ENCODE assay signal across 9 cellular contexts in the genomic region with DNA sequence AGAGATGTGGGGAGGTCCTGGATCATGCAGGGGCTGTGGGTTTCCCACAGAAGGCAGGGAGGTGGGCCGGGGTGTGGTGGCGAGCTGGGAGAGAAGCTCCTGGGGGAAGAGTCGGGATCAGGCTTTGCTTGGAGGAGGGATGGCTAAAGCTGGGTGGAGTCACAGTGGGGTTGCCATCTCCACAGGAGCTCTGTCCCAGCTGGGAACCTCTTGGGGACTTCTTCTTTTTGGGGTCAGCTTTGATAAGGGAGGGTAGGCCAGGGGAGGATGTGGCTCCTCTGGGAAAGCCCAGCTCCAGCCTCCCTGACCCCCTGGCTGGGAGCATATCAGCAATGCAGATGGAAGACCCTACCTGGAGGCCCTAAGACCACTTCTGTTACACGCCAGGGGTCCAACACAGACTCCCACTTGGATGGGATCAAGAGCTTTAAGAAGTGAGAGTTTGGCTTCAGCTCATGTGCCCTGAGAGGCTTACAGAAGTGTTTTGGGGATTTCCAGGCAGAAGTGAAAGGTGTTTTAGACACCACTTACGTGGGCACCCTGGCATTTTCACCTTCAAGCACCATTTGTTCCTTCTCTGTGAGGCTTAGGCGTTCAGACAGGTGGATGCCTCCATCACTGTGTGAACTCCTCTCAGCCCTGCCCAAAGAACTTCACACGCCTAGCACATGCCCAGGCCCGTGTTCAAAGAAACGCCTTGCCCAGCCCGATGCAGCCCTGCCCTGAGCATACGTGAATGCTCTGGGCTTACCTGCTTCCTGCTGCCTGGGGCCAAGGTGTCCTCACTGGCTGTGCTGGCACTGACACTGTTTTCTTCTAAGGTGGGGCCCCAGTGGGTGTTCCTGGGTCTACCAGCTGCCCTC. TPM values are rescaled to one million over a fixed set of nuclear protein-coding genes. Genes with fewer than 3 reads are reported as not detected.
DNase-seq lines count a peak whose midpoint lies in the region; ATAC-seq and TF ChIP-seq lines count a peak whose summit lies in the region.
"Had no signal": no experiment of that assay in that cellular context is flagged by ENCODE, and none has a peak within 500 bp of the region (broad histone marks: within the 10 kb centered on the region; RNA-seq: fewer than 3 reads in every experiment).

No MANE protein-coding gene starts in this region.

- peak overlapping the region; percentile 48 for H3K4me3 Mint-ChIP-seq in stimulated activated memory B cell treated with anti-CD40 and anti-IgM and Interleukin-4, amounts not matched to agents 10 μg/mL and 1 μg/mL and 100 μg/mL, for 72 hours

- H3K27me3 ChIP-seq in brain microvascular endothelial cell (replicated peaks) (no peaks in the 10 kb centered on the region), smooth muscle cell (ENCODE audit: low read depth) (no peaks in the 10 kb centered on the region)

- no peak for TF ChIP-seq CTCF in brain microvascular endothelial cell (IDR thresholded peaks at IDR 0.05; ENCODE audit: low read depth, low read length, missing control alignments)
- no peak for TF ChIP-seq CTCF in smooth muscle cell (IDR thresholded peaks at IDR 0.05; ENCODE audit: borderline replicate concordance, insufficient read depth, poor library complexity, severe bottlenecking)

- H3K4me1 Mint-ChIP-seq in stimulated activated memory B cell treated with anti-CD40 and anti-IgM and Interleukin-4, amounts not matched to agents 10 μg/mL and 1 μg/mL and 100 μg/mL, for 72 hours: peaks cover 69% of the 10 kb centered on the region

- peaks cover 81% of the 10 kb centered on the region for H3K36me3 Mint-ChIP-seq in stimulated activated memory B cell treated with anti-CD40 and anti-IgM and Interleukin-4, amounts not matched to agents 10 μg/mL and 1 μg/mL and 100 μg/mL, for 72 hours

- no peaks in the 10 kb centered on the region for H3K9me3 ChIP-seq in smooth muscle cell (replicated peaks; ENCODE audit: low read depth)

- H3K27ac Mint-ChIP-seq in stimulated activated memory B cell treated with anti-CD40 and anti-IgM and Interleukin-4, amounts not matched to agents 10 μg/mL and 1 μg/mL and 100 μg/mL, for 72 hours: peak overlapping the region; percentile 89

- no peak overlapping the region for H3K9ac ChIP-seq in smooth muscle cell (ENCODE audit: low read depth)

- no peak overlapping the region for H2AFZ ChIP-seq in smooth muscle cell (ENCODE audit: low read depth)

- no peak for DNase-seq in caudate nucleus (lab: John Stamatoyannopoulos, UW)
- no peak for DNase-seq in brain microvascular endothelial cell
- DNase-seq in smooth muscle cell (lab: John Stamatoyannopoulos, UW; ENCODE audit: unreplicated experiment): no peak
- DNase-seq in activated effector memory CD4-positive, alpha-beta T cell treated with anti-CD3 and anti-CD28 coated beads, Interleukin-2, amount 50 U/mL, for 16 hours: no peak
- DNase-seq in DMS53 treated with DMSO at 0.1 percent for 48 hours (lab: John Stamatoyannopoulos, UW; ENCODE audit: unreplicated experiment): no peak
- DNase-seq: T-helper 9 cell had no signal

- H3K4me3 ChIP-seq in brain microvascular endothelial cell (ENCODE audit: low read depth, low read length) (no peak overlapping the region), smooth muscle cell (no peak overlapping the region)

- no peaks in the 10 kb centered on the region for H4K20me1 ChIP-seq in smooth muscle cell (ENCODE audit: low read depth)

- no peaks in the 10 kb centered on the region for H3K79me2 ChIP-seq in smooth muscle cell (ENCODE audit: low read depth)

- H3K36me3 ChIP-seq in brain microvascular endothelial cell (replicated peaks) (no peaks in the 10 kb centered on the region), smooth muscle cell (ENCODE audit: low read depth) (no peaks in the 10 kb centered on the region)

- peak; percentile 55 for ATAC-seq in GM19035 (IDR thresholded peaks at IDR 0.05; ENCODE audit: unreplicated experiment)
- peak; percentile 56 for ATAC-seq in HG03060 (IDR thresholded peaks at IDR 0.05; ENCODE audit: low read depth, unreplicated experiment)
- peak; percentile 96 for ATAC-seq in stimulated activated memory B cell treated with anti-CD40 and anti-IgM and Interleukin-4, amounts not matched to agents 10 μg/mL and 1 μg/mL and 100 μg/mL, for 72 hours

- no peaks in the 10 kb centered on the region for H3F3A ChIP-seq in smooth muscle cell (ENCODE audit: low read depth)

- in situ Hi-C loops in brain microvascular endothelial cell (cut with HindIII; ENCODE audit: low pct_ligation_motif_present, low sequenced_read_pairs): no loop called here

- H3K9me3 Mint-ChIP-seq in stimulated activated memory B cell treated with anti-CD40 and anti-IgM and Interleukin-4, amounts not matched to agents 10 μg/mL and 1 μg/mL and 100 μg/mL, for 72 hours: no peaks in the 10 kb centered on the region

- H3K27me3 Mint-ChIP-seq in stimulated activated memory B cell treated with anti-CD40 and anti-IgM and Interleukin-4, amounts not matched to agents 10 μg/mL and 1 μg/mL and 100 μg/mL, for 72 hours: no peaks in the 10 kb centered on the region

- H3K27ac ChIP-seq in caudate nucleus (ENCODE audit: low read depth, low read length) (peak overlapping the region; percentile 96), brain microvascular endothelial cell (no peak overlapping the region), smooth muscle cell (ENCODE audit: low read depth) (no peak overlapping the region)

- H3K4me2 ChIP-seq in smooth muscle cell: no peak overlapping the region

- 95% methylated on average over 11 of the region's 11 CpGs for WGBS in smooth muscle cell (ENCODE audit: low lambda C conversion rate)

- peaks cover 9% of the 10 kb centered on the region for H3K4me1 ChIP-seq in smooth muscle cell (ENCODE audit: low read depth)

RNA-seq across cellular contexts. Expression of a gene that starts 33.7 kb away (rescaled TPM):
- total RNA-seq in smooth muscle cell: 3.6 and 3.9 TPM in 2 replicates
- polyA plus RNA-seq in smooth muscle cell: 0.67 and 2.1 TPM in 2 replicates

RNA-seq across cellular contexts. Expression of a gene that starts 52.2 kb away (rescaled TPM):
- 24.4 and 26.6 TPM in 2 replicates for total RNA-seq in smooth muscle cell
- 16.2 and 26.1 TPM in 2 replicates for polyA plus RNA-seq in smooth muscle cell
